In the genomic region with DNA sequence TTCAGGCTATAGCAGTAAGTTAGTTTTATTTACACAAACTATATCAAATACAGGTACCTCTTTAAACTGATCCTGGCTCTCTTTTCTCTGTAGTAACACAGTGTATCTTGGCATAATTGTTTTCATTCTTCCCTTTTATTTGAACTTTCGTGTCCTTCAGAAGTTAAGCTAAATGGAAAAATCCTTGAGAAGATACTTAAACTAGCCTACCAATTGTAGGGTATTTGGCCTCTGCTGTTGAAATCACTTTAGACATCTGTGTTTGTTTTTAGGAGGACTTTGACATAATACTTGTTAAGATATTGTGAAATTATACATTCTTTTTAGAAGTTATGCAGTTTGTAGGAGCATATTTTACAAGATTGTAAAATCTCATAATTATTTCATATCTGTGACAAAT, we compare ENCODE assay signal across 19 cellular contexts.
DNase-seq lines count a peak whose midpoint lies in the region; ATAC-seq and TF ChIP-seq lines count a peak whose summit lies in the region.
"Had no signal": no experiment of that assay in that cellular context is flagged by ENCODE, and none has a peak within 500 bp of the region (broad histone marks: within the 10 kb centered on the region; RNA-seq: fewer than 3 reads in every experiment).

No MANE protein-coding gene starts in this region.

- DNase-seq in right cardiac atrium (no peak), left cardiac atrium (no peak), coronary artery (ENCODE audit: low spot score) (no peak), lung (ENCODE audit: low spot score) (no peak), upper lobe of right lung (no peak), left colon (no peak), Peyer's patch (no peak), DMS 273 treated with DMSO at 0.1 percent for 48 hours (lab: John Stamatoyannopoulos, UW) (no peak)
- DNase-seq: COR-L47, DMS153, H7, IMR-90, Kasumi-1, NCI-H1105 treated with DMSO at 0.1 percent for 48 hours, NCI-H1694 treated with DMSO at 0.1 percent for 48 hours, NCI-H526 treated with DMSO at 0.1 percent for 48 hours, SJCRH30 had no signal

- no peaks in the 10 kb centered on the region for H3K36me3 ChIP-seq in lung (ENCODE audit: control insufficient read depth in 2 of 2, insufficient read depth in 2 of 2, low read length in 2 of 2)
- H3K36me3 ChIP-seq in upper lobe of right lung: no peaks in the 10 kb centered on the region
- H3K36me3 ChIP-seq in Peyer's patch: no peaks in the 10 kb centered on the region
- H3K36me3 ChIP-seq: SJCRH30 had no signal

- no peak for TF ChIP-seq CTCF in coronary artery (IDR thresholded peaks at IDR 0.05)
- TF ChIP-seq CTCF in lung (IDR thresholded peaks at IDR 0.05; ENCODE audit: control extremely low read depth, extremely low read depth): no peak
- TF ChIP-seq CTCF in upper lobe of right lung (IDR thresholded peaks at IDR 0.05): no peak
- no peak for TF ChIP-seq CTCF in Peyer's patch (IDR thresholded peaks at IDR 0.05)

- H3K27ac ChIP-seq in right cardiac atrium (ENCODE audit: low read length) (no peak overlapping the region), coronary artery (peak overlapping the region; percentile 10 to 33), lung (ENCODE audit: low read depth in 1 of 2, low read length in 1 of 2) (no peak overlapping the region), upper lobe of right lung (no peak overlapping the region), Peyer's patch (no peak overlapping the region)
- H3K27ac ChIP-seq: C4-2B, RWPE1, SJCRH30 had no signal

- H3K4me1 ChIP-seq in right cardiac atrium (ENCODE audit: control insufficient read depth, insufficient read depth, low read length): no peaks in the 10 kb centered on the region
- no peaks in the 10 kb centered on the region for H3K4me1 ChIP-seq in lung (ENCODE audit: control insufficient read depth in 2 of 2, insufficient read depth in 2 of 2, low read length in 2 of 2)
- no peaks in the 10 kb centered on the region for H3K4me1 ChIP-seq in upper lobe of right lung
- no peaks in the 10 kb centered on the region for H3K4me1 ChIP-seq in Peyer's patch

- ATAC-seq in right cardiac atrium: no peak
- ATAC-seq in left cardiac atrium: no peak
- peak; percentile 41 for ATAC-seq in lung (ENCODE audit: insufficient read depth, low FRiP score)
- peak; percentile 55 for ATAC-seq in upper lobe of right lung
- ATAC-seq in left colon: no peak

- intact Hi-C loops in right cardiac atrium (cut with DNase I): no loop called here
- intact Hi-C loops in left cardiac atrium (cut with DNase I): no loop called here
- intact Hi-C loops in upper lobe of right lung (cut with DNase I): no loop called here
- intact Hi-C loops in left colon (cut with DNase I, micrococcal nuclease): no loop called here

- no peaks in the 10 kb centered on the region for H3K27me3 ChIP-seq in right cardiac atrium (ENCODE audit: control insufficient read depth, insufficient read depth)
- no peaks in the 10 kb centered on the region for H3K27me3 ChIP-seq in lung (ENCODE audit: control insufficient read depth, insufficient read depth)
- H3K27me3 ChIP-seq in upper lobe of right lung: no peaks in the 10 kb centered on the region
- no peaks in the 10 kb centered on the region for H3K27me3 ChIP-seq in Peyer's patch
- H3K27me3 ChIP-seq: SJCRH30 had no signal

- H3K4me3 ChIP-seq in right cardiac atrium (ENCODE audit: low read length): peak overlapping the region; percentile 18
- peak overlapping the region; percentile 65 for H3K4me3 ChIP-seq in coronary artery
- H3K4me3 ChIP-seq in lung: no peak overlapping the region
- no peak overlapping the region for H3K4me3 ChIP-seq in upper lobe of right lung
- H3K4me3 ChIP-seq in Peyer's patch: no peak overlapping the region
- H3K4me3 ChIP-seq: SJCRH30 had no signal

- H3K9me3 ChIP-seq in right cardiac atrium (ENCODE audit: control insufficient read depth, low read length): no peaks in the 10 kb centered on the region
- peaks cover 0 to 2% of the 10 kb centered on the region in 2 donors for H3K9me3 ChIP-seq in lung (ENCODE audit: control insufficient read depth in 2 of 2, insufficient read depth in 1 of 2, low read length in 1 of 2)
- no peaks in the 10 kb centered on the region for H3K9me3 ChIP-seq in upper lobe of right lung
- no peaks in the 10 kb centered on the region for H3K9me3 ChIP-seq in Peyer's patch
- H3K9me3 ChIP-seq: SJCRH30 had no signal

- TF ChIP-seq POLR2A in Peyer's patch (IDR thresholded peaks at IDR 0.05): no peak

- 54% methylated on average over 1 of the region's 1 CpG for WGBS in right cardiac atrium
- 46 to 61% methylated on average over 1 of the region's 1 CpG for WGBS in lung, 2 donors

Comparison
In these comparisons a context has a peak if more than half of its experiments do, and no peak if none do; other contexts are left out.
1. ATAC-seq: peak in lung (single experiment) and upper lobe of right lung (single experiment); none in right cardiac atrium (0 of 2), left cardiac atrium (0 of 2) and left colon (single experiment).
2. H3K27ac ChIP-seq: peak in coronary artery (2 of 2); none in right cardiac atrium (single experiment), lung (0 of 2), upper lobe of right lung (single experiment) and Peyer's patch (0 of 4).
3. H3K4me3 ChIP-seq: peak in right cardiac atrium (single experiment) and coronary artery (single experiment); none in lung (single experiment), upper lobe of right lung (single experiment) and Peyer's patch (0 of 4).